25 cellular contexts compared by ENCODE assay signal in the genomic region with DNA sequence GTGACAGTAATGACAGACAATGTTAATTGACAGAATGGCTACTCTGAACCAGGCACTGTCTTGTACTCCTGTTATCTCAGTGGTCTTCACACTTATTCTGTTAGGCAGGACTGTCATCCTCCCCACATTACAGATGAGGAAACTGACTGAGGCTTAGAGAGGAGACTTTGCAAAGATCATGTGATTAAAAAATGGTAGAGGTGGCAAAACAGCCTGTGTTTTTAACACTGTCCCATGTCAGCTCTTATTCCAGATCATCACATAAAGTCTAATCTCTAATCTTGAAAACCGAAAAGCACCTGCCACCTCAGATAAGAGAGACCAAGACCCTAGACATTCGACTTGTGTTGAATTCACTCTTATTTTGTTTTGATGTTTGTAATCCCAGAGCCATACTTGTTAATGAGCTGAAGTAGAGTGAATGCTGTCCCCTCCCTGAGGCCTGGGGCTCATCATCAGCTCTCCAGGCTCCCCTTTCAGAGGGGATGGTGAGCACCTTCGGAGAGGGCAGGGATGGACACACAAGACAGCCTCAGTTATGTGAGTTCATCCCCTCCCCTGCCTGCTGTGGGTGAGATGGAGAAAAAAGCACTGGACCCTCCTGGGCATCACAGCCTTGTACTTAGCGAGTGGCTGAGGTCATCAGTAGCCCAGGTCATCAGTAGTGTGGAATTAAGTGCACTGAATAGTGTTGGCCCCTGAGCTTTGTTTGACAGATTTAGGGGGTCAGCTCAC. TPM values are rescaled to one million over a fixed set of nuclear protein-coding genes. Genes with fewer than 3 reads are reported as not detected.
DNase-seq lines count a peak whose midpoint lies in the region; ATAC-seq, FAIRE-seq and TF ChIP-seq lines count a peak whose summit lies in the region.
"Had no signal": no experiment of that assay in that cellular context is flagged by ENCODE, and none has a peak within 500 bp of the region (broad histone marks: within the 10 kb centered on the region; RNA-seq: fewer than 3 reads in every experiment).

No MANE protein-coding gene starts in this region.

- no peak overlapping the region for H4K91ac ChIP-seq in neuronal stem cell (ENCODE audit: low read depth, low read length, poor library complexity)

- H3K4me1 ChIP-seq in HCT116 (ENCODE audit: control insufficient read depth in 1 of 2, insufficient read depth in 2 of 2, low read length in 2 of 2) = peaks cover 14 to 61% of the 10 kb centered on the region in 2 experiments; a peak in 3 of 4 replicates
- H3K4me1 ChIP-seq in GM12878 (ENCODE audit: control insufficient read depth, insufficient read depth, low read length) = peaks cover 42% of the 10 kb centered on the region
- H3K4me1 ChIP-seq in neuronal stem cell (ENCODE audit: control insufficient read depth in 2 of 2, insufficient read depth in 1 of 2, low read depth in 1 of 2, low read length in 2 of 2) = no peaks in the 10 kb centered on the region
- H3K4me1 ChIP-seq: Peyer's patch had no signal

- no peak overlapping the region for H2BK120ac ChIP-seq in neuronal stem cell (ENCODE audit: low read depth, low read length)

- TF ChIP-seq POLR2A in HCT116 (IDR thresholded peaks at IDR 0.05; ENCODE audit: borderline replicate concordance, extremely low read depth, insufficient read depth, insufficient read length) (no peak), GM12878 (IDR thresholded peaks at IDR 0.05; ENCODE audit: low read depth, low read length) (no peak)

- TF ChIP-seq EP300 in GM12878 (IDR thresholded peaks at IDR 0.05; ENCODE audit: borderline replicate concordance in 1 of 2, control insufficient read depth in 1 of 2, low read depth in 2 of 2, low read length in 2 of 2) = no peak

- H4K20me1 ChIP-seq in HCT116 (ENCODE audit: insufficient read depth) (no peaks in the 10 kb centered on the region), GM12878 (ENCODE audit: control insufficient read depth, insufficient read depth) (no peaks in the 10 kb centered on the region)

- TF ChIP-seq RAD21 in HCT116 (IDR thresholded peaks at IDR 0.05; ENCODE audit: low read depth) (no peak), GM12878 (IDR thresholded peaks at IDR 0.05; ENCODE audit: insufficient read depth, low read depth, low read length) (no peak)

- no peak overlapping the region for H3K4me3 Mint-ChIP-seq in activated CD4-positive, alpha-beta T cell treated with anti-CD3 and anti-CD28 coated beads, Interleukin-2, amount 10 ng/mL, durations not matched to agents 7 days and 5 days
- no peak overlapping the region for H3K4me3 Mint-ChIP-seq in activated CD4-positive, alpha-beta T cell treated with anti-CD3 and anti-CD28 coated beads for 36 hours
- H3K4me3 Mint-ChIP-seq: B cell; stimulated activated memory B cell treated with anti-CD40 and anti-IgM and Interleukin-4, amounts not matched to agents 10 μg/mL and 1 μg/mL and 100 μg/mL, for 72 hours had no signal

- H3K9me2 ChIP-seq in HCT116 (ENCODE audit: insufficient read depth) = no peaks in the 10 kb centered on the region

- H3K14ac ChIP-seq in neuronal stem cell (ENCODE audit: low read length) = peak overlapping the region; percentile 47

- peaks cover 50% of the 10 kb centered on the region for H3K79me2 ChIP-seq in HCT116 (ENCODE audit: insufficient read depth, low read length)
- peaks cover 1% of the 10 kb centered on the region; the same call in 1 of the 2 replicates for H3K79me2 ChIP-seq in GM12878 (ENCODE audit: control insufficient read depth, insufficient read depth, low read length)

- CTCF ChIA-PET in activated CD4-positive, alpha-beta T cell treated with anti-CD3 and anti-CD28 coated beads, Interleukin-2, amount 10 ng/mL, durations not matched to agents 7 days and 5 days (lab: Charles Lee) = interaction anchor here (1.0 to 2.9 kb wide), 4 partner anchors 10 to 119 kb away, joined by 3 to 14 read pairs (median 6); no protein-coding TSS in a partner anchor
- CTCF ChIA-PET in activated CD4-positive, alpha-beta T cell treated with anti-CD3 and anti-CD28 coated beads for 36 hours (lab: Charles Lee) = interaction anchor here (0.6 to 7.7 kb wide), 5 partner anchors 9 to 439 kb away, joined by 3 to 78 read pairs (median 4); no protein-coding TSS in a partner anchor
- CTCF ChIA-PET in HCT116 (lab: Charles Lee) = interaction anchor here (0.7 to 1.2 kb wide), 2 partner anchors 427 to 428 kb away, joined by 3 read pairs; no protein-coding TSS in a partner anchor
- CTCF ChIA-PET in GM12878 (lab: Yijun Ruan, JAX) = interaction anchor here (0.6 to 16.6 kb wide), 7 partner anchors 9 to 478 kb away, joined by 3 to 369 read pairs (median 4); no protein-coding TSS in a partner anchor

- H3K27me3 ChIP-seq in HCT116 (ENCODE audit: insufficient read depth, low read length) = no peaks in the 10 kb centered on the region
- no peaks in the 10 kb centered on the region for H3K27me3 ChIP-seq in GM12878 (replicated peaks in 1 of 2; ENCODE audit: control insufficient read depth in 2 of 2, insufficient read depth in 2 of 2, low read length in 1 of 2)
- no peaks in the 10 kb centered on the region for H3K27me3 ChIP-seq in neuronal stem cell (ENCODE audit: control insufficient read depth in 3 of 3, insufficient read depth in 3 of 3, low read depth in 1 of 3, low read length in 3 of 3)
- H3K27me3 ChIP-seq: heart left ventricle, Peyer's patch, spleen had no signal

- RAD21 ChIA-PET in HCT116 (lab: Charles Lee; ENCODE audit: low non-redundant PET in 1 of 2, low total read pairs in 2 of 2, uncharacterized antibody in 2 of 2, unreplicated experiment in 2 of 2) = interaction anchor here in 1 of 2 experiments (0.6 kb wide), 1 partner anchor 154 kb away, joined by 3 read pairs; no protein-coding TSS in a partner anchor
- RAD21 ChIA-PET in GM12878 (lab: Charles Lee; ENCODE audit: unreplicated experiment) = interaction anchor here (0.6 to 8.0 kb wide), 5 partner anchors 79 to 1337 kb away, joined by 3 to 180 read pairs (median 3); no protein-coding TSS in a partner anchor

- no peak overlapping the region for H4K8ac ChIP-seq in neuronal stem cell (ENCODE audit: low read depth, low read length)

- H3K4me2 ChIP-seq in HCT116 (ENCODE audit: low read length) (no peak overlapping the region), GM12878 (ENCODE audit: control insufficient read depth, insufficient read depth) (no peak overlapping the region), neuronal stem cell (ENCODE audit: insufficient read depth, low read length, poor library complexity, severe bottlenecking) (no peak overlapping the region)

- peaks cover 37% of the 10 kb centered on the region for H3K4me1 Mint-ChIP-seq in activated CD4-positive, alpha-beta T cell treated with anti-CD3 and anti-CD28 coated beads, Interleukin-2, amount 10 ng/mL, durations not matched to agents 7 days and 5 days
- peaks cover 26% of the 10 kb centered on the region for H3K4me1 Mint-ChIP-seq in activated CD4-positive, alpha-beta T cell treated with anti-CD3 and anti-CD28 coated beads for 36 hours

- no peaks in the 10 kb centered on the region for H3K27me3 Mint-ChIP-seq in activated CD4-positive, alpha-beta T cell treated with anti-CD3 and anti-CD28 coated beads, Interleukin-2, amount 10 ng/mL, durations not matched to agents 7 days and 5 days
- no peaks in the 10 kb centered on the region for H3K27me3 Mint-ChIP-seq in activated CD4-positive, alpha-beta T cell treated with anti-CD3 and anti-CD28 coated beads for 36 hours
- H3K27me3 Mint-ChIP-seq: B cell; stimulated activated memory B cell treated with anti-CD40 and anti-IgM and Interleukin-4, amounts not matched to agents 10 μg/mL and 1 μg/mL and 100 μg/mL, for 72 hours had no signal

- H3K36me3 ChIP-seq in HCT116 (ENCODE audit: control insufficient read depth in 1 of 2, insufficient read depth in 2 of 2, low read length in 2 of 2) (peaks cover 0 to 37% of the 10 kb centered on the region in 2 experiments; a peak in 2 of 4 replicates), GM12878 (ENCODE audit: control insufficient read depth in 2 of 2, insufficient read depth in 2 of 2, low read length in 1 of 2) (peaks cover 4 to 8% of the 10 kb centered on the region in 2 experiments), neuronal stem cell (replicated peaks in 1 of 2; ENCODE audit: control insufficient read depth in 2 of 2, insufficient read depth in 2 of 2, low read length in 2 of 2) (peaks cover 9 to 69% of the 10 kb centered on the region in 2 donors)
- H3K36me3 ChIP-seq: heart left ventricle, Peyer's patch had no signal

- SMC1A ChIA-PET in GM12878 (lab: Charles Lee; ENCODE audit: uncharacterized antibody, unreplicated experiment) = interaction anchor here (0.8 to 11.4 kb wide), 5 partner anchors 78 to 480 kb away, joined by 3 to 200 read pairs (median 4); no protein-coding TSS in a partner anchor

- intact Hi-C loops in activated CD4-positive, alpha-beta T cell treated with anti-CD3 and anti-CD28 coated beads for 36 hours (cut with DNase I, micrococcal nuclease) = no loop called here
- intact Hi-C loops in HCT116 (cut with micrococcal nuclease) (loop anchor here (10.0 kb wide), 1 partner anchor 169 kb away; no protein-coding TSS in a partner anchor), GM12878 (cut with micrococcal nuclease; ENCODE audit: unreplicated experiment) (loop anchor here (10.0 kb wide), 1 partner anchor 559 kb away; a partner anchor contains a TSS)

- no peak overlapping the region for H3K4ac ChIP-seq in neuronal stem cell (ENCODE audit: low read length)

- H3K23ac ChIP-seq in neuronal stem cell (ENCODE audit: low read depth, low read length, poor library complexity) = no peak overlapping the region

- no peak overlapping the region for H2BK12ac ChIP-seq in neuronal stem cell (ENCODE audit: low read length)

- no peak overlapping the region for H2BK15ac ChIP-seq in neuronal stem cell (ENCODE audit: low read length)

- H3K4me3 ChIP-seq in HCT116 (replicated peaks in 1 of 2; ENCODE audit: low read depth in 1 of 2, low read length in 2 of 2) (no peak overlapping the region), GM12878 (no peak overlapping the region), neuronal stem cell (ENCODE audit: low read length in 2 of 2) (no peak overlapping the region)
- H3K4me3 ChIP-seq: A549, spleen had no signal

- no peak for TF ChIP-seq CTCF in HCT116 (IDR thresholded peaks at IDR 0.05 in 2 of 3, conservative IDR thresholded peaks at IDR 0.05 in 1 of 3; ENCODE audit: borderline replicate concordance in 1 of 3, insufficient read depth in 1 of 3, low read depth in 2 of 3, low read length in 2 of 3)
- TF ChIP-seq CTCF in GM12878 (IDR thresholded peaks at IDR 0.05 in 2 of 3, conservative IDR thresholded peaks at IDR 0.05 in 1 of 3; ENCODE audit: control insufficient read depth in 2 of 3, extremely low read depth in 1 of 3, insufficient read depth in 1 of 3, low read depth in 3 of 3, low read length in 3 of 3) = no peak

- POLR2A ChIA-PET in activated CD4-positive, alpha-beta T cell treated with anti-CD3 and anti-CD28 coated beads, Interleukin-2, amount 10 ng/mL, durations not matched to agents 7 days and 5 days (lab: Charles Lee) = no interaction called here
- POLR2A ChIA-PET in activated CD4-positive, alpha-beta T cell treated with anti-CD3 and anti-CD28 coated beads for 36 hours (lab: Charles Lee) = no interaction called here
- POLR2A ChIA-PET in HCT116 (lab: Charles Lee) (no interaction called here), GM12878 (lab: Charles Lee) (no interaction called here)

- in situ Hi-C loops in GM12878 (cut with MboI) = no loop called here

- no peak overlapping the region for H2AK5ac ChIP-seq in neuronal stem cell (ENCODE audit: low read depth, low read length)

- BruUV-seq in HCT116 (replicated peaks; lab: Mats Ljungman, UMichigan) (no TSS peak), GM12878 (replicated peaks; lab: Mats Ljungman, UMichigan) (no TSS peak)

- FAIRE-seq in GM12878 (lab: Jason Lieb, UNC) = no peak
- FAIRE-seq: A549, H54 had no signal

- H3K79me1 ChIP-seq in neuronal stem cell (ENCODE audit: low read depth, low read length) = no peaks in the 10 kb centered on the region

- H3K27ac ChIP-seq in HCT116 (ENCODE audit: low read depth, low read length) (no peak overlapping the region), GM12878 (ENCODE audit: control insufficient read depth, insufficient read depth) (peak overlapping the region; percentile 46), neuronal stem cell (replicated peaks; ENCODE audit: low read length) (no peak overlapping the region)
- H3K27ac ChIP-seq: epithelial cell of prostate, Peyer's patch, spleen had no signal

- H2AFZ ChIP-seq in HCT116 (ENCODE audit: low read depth, low read length, poor library complexity, severe bottlenecking) = no peak overlapping the region
- no peak overlapping the region for H2AFZ ChIP-seq in GM12878 (ENCODE audit: control insufficient read depth, low read depth, low read length)
- no peak overlapping the region for H2AFZ ChIP-seq in neuronal stem cell (ENCODE audit: low read length)

- H3K36me3 Mint-ChIP-seq in activated CD4-positive, alpha-beta T cell treated with anti-CD3 and anti-CD28 coated beads, Interleukin-2, amount 10 ng/mL, durations not matched to agents 7 days and 5 days (ENCODE audit: low read depth) = peaks cover 11% of the 10 kb centered on the region
- peaks cover 48% of the 10 kb centered on the region for H3K36me3 Mint-ChIP-seq in activated CD4-positive, alpha-beta T cell treated with anti-CD3 and anti-CD28 coated beads for 36 hours (ENCODE audit: low read depth)

- no peaks in the 10 kb centered on the region for H3K9me3 Mint-ChIP-seq in activated CD4-positive, alpha-beta T cell treated with anti-CD3 and anti-CD28 coated beads, Interleukin-2, amount 10 ng/mL, durations not matched to agents 7 days and 5 days
- H3K9me3 Mint-ChIP-seq in activated CD4-positive, alpha-beta T cell treated with anti-CD3 and anti-CD28 coated beads for 36 hours (ENCODE audit: low read depth) = no peaks in the 10 kb centered on the region
- H3K9me3 Mint-ChIP-seq: stimulated activated memory B cell treated with anti-CD40 and anti-IgM and Interleukin-4, amounts not matched to agents 10 μg/mL and 1 μg/mL and 100 μg/mL, for 72 hours had no signal

- 56% methylated on average over 4 of the region's 4 CpGs for WGBS in GM12878 (ENCODE audit: insufficient coverage, insufficient replicate concordance, low lambda C conversion rate, missing lambda C conversion rate)
- no CpG with 5 or more reads among the region's 4 CpGs for WGBS in neuronal stem cell (ENCODE audit: extremely low coverage in 2 of 2, insufficient read length in 2 of 2, insufficient replicate concordance in 1 of 2), 2 donors

- no peak for DNase-seq in activated CD4-positive, alpha-beta T cell treated with anti-CD3 and anti-CD28 coated beads, Interleukin-2, amount 10 ng/mL, durations not matched to agents 7 days and 5 days
- DNase-seq in activated CD4-positive, alpha-beta T cell treated with anti-CD3 and anti-CD28 coated beads for 36 hours = no peak
- DNase-seq in HCT116 (ENCODE audit: low read depth, low spot score) (no peak), GM12878 (ENCODE audit: low read depth, low spot score) (no peak), neuronal stem cell (ENCODE audit: low spot score) (no peak), NCI-H1694 treated with DMSO at 0.1 percent for 48 hours (lab: John Stamatoyannopoulos, UW) (no peak)
- DNase-seq: activated CD4-positive, alpha-beta T cell treated with anti-CD3 and anti-CD28 coated beads for 48 hours; activated effector memory CD4-positive, alpha-beta T cell treated with Interleukin-2 at 50 U/mL for 16 hours; COR-L47; DMS79 treated with DMSO at 0.1 percent for 48 hours; heart left ventricle; left colon; mesendoderm; NK-92 treated with Interleukin-12 subunit alpha and Interleukin-12 subunit beta, amount 100 ng/mL, for 24 hours; Peyer's patch; retina; spleen; stimulated activated CD4-positive, alpha-beta T cell treated with anti-CD3 and anti-CD28 coated beads, Interleukin-2, amount 100 ng/mL, for 48 hours had no signal

- H3K9me3 ChIP-seq in HCT116 (ENCODE audit: control insufficient read depth in 1 of 2, insufficient read depth in 1 of 2, low read depth in 1 of 2, low read length in 2 of 2) = no peaks in the 10 kb centered on the region
- H3K9me3 ChIP-seq in GM12878 (replicated peaks; ENCODE audit: control insufficient read depth, insufficient read depth, low read length) = no peaks in the 10 kb centered on the region
- H3K9me3 ChIP-seq in neuronal stem cell (replicated peaks in 1 of 2; ENCODE audit: control insufficient read depth in 2 of 2, insufficient read depth in 1 of 2, low read depth in 1 of 2, low read length in 2 of 2) = no peaks in the 10 kb centered on the region
- H3K9me3 ChIP-seq: A549, heart left ventricle, Peyer's patch, spleen had no signal

- peak overlapping the region; percentile 49 for H3K18ac ChIP-seq in neuronal stem cell (ENCODE audit: low read length)

- 0 out of 2 replicates have a peak overlapping the region, but pooled peaks have one; percentile 0 for H3K9ac ChIP-seq in HCT116 (ENCODE audit: low read length)
- H3K9ac ChIP-seq in GM12878 (ENCODE audit: control insufficient read depth, insufficient read depth, low read length) = no peak overlapping the region
- H3K9ac ChIP-seq in neuronal stem cell (ENCODE audit: low read depth, low read length, poor library complexity) = no peak overlapping the region

- no peak overlapping the region for H2BK5ac ChIP-seq in neuronal stem cell (ENCODE audit: low read length)

- peak overlapping the region; percentile 85 for H3K27ac Mint-ChIP-seq in activated CD4-positive, alpha-beta T cell treated with anti-CD3 and anti-CD28 coated beads, Interleukin-2, amount 10 ng/mL, durations not matched to agents 7 days and 5 days
- H3K27ac Mint-ChIP-seq in activated CD4-positive, alpha-beta T cell treated with anti-CD3 and anti-CD28 coated beads for 36 hours = no peak overlapping the region
- H3K27ac Mint-ChIP-seq: B cell; stimulated activated memory B cell treated with anti-CD40 and anti-IgM and Interleukin-4, amounts not matched to agents 10 μg/mL and 1 μg/mL and 100 μg/mL, for 72 hours had no signal

- ATAC-seq in activated CD4-positive, alpha-beta T cell treated with anti-CD3 and anti-CD28 coated beads for 36 hours = no peak
- no peak for ATAC-seq in HCT116
- no peak for ATAC-seq in GM12878
- no peak for ATAC-seq in esophagus mucosa
- no peak for ATAC-seq in HG03442 (IDR thresholded peaks at IDR 0.05; ENCODE audit: unreplicated experiment)

RNA-seq across cellular contexts. Expression of a gene that starts 30.6 kb away (rescaled TPM):
- total RNA-seq in activated CD4-positive, alpha-beta T cell treated with anti-CD3 and anti-CD28 coated beads, Interleukin-2, amount 10 ng/mL, durations not matched to agents 7 days and 5 days = 10 to 100 TPM; 34.9 to 40.6 TPM
- total RNA-seq in activated CD4-positive, alpha-beta T cell treated with anti-CD3 and anti-CD28 coated beads for 36 hours = 100 to 1,000 TPM; 103 to 129 TPM
- 127 TPM for total RNA-seq in HCT116 (2021; ENCODE audit: unreplicated experiment)
- polyA plus RNA-seq in HCT116 (2012) = 86.6 and 93.8 TPM in 2 replicates
- 80.7 and 85.3 TPM in 2 replicates for total RNA-seq in GM12878 (2013; cell fraction: nucleolus; rRNA removed)
- 23.0 and 24.3 TPM in 2 replicates for total RNA-seq in GM12878 (2014; rRNA removed)
- total RNA-seq in GM12878 (2014; rRNA removed; fragmentation: Illumina TruSeq; extraction: Trizol) = 30.9 and 32.3 TPM in 2 replicates
- total RNA-seq in GM12878 (2021) = 69.1 and 75.5 TPM in 2 replicates
- 22.1 TPM for polyA plus RNA-seq in GM12878 (2011; ENCODE audit: low read depth)
- 48.1 and 62.7 TPM in 2 replicates for polyA plus RNA-seq in GM12878 (2011; rRNA removed)
- 30.8 and 36.2 TPM in 2 replicates for polyA plus RNA-seq in GM12878 (2011; cell fraction: cytosol; rRNA removed)
- 32.6 and 39.7 TPM in 2 replicates for polyA plus RNA-seq in GM12878 (2011; cell fraction: nucleus; rRNA removed)
- polyA plus RNA-seq in GM12878 (2012) = 27.5 and 36.5 TPM in 2 replicates
- polyA plus RNA-seq in GM12878 (2014; fragmentation: Illumina TruSeq; extraction: Trizol) = 39.0 and 39.5 TPM in 2 replicates
- 10 to 100 TPM; 15.6 to 21.8 TPM for polyA plus RNA-seq in GM12878 (2014; fragmentation: Nextera tagmentation; extraction: Ambion mirVana)
- polyA plus RNA-seq in GM12878 (2014; rRNA removed) = 25.2 and 27.8 TPM in 2 replicates
- polyA plus RNA-seq in GM12878 (2016; fragmentation: Nextera tagmentation; extraction: Ambion mirVana) = 10 to 100 TPM; 11.7 to 46.7 TPM
- polyA minus RNA-seq in GM12878 (2011; rRNA and poly(A)+ RNA removed) = 46.3 and 55.4 TPM in 2 replicates
- polyA minus RNA-seq in GM12878 (2011; cell fraction: cytosol; rRNA and poly(A)+ RNA removed) = 14.4 and 20.5 TPM in 2 replicates
- polyA minus RNA-seq in GM12878 (2011; cell fraction: nucleus; rRNA and poly(A)+ RNA removed) = 33.1 and 50.9 TPM in 2 replicates
- 18.4 TPM for polyA plus RNA-seq in neuronal stem cell (2013, experiment 1 of 2)
- polyA plus RNA-seq in neuronal stem cell (2013, experiment 2 of 2) = 17.5 TPM
- total RNA-seq in esophagus mucosa = 20.3 TPM

Comparison
In these comparisons a context has a peak if more than half of its experiments do, and no peak if none do; other contexts are left out.
1. intact Hi-C loops: an anchor here in HCT116 (10.0 kb wide) and GM12878 (10.0 kb wide); none called in activated CD4-positive, alpha-beta T cell treated with anti-CD3 and anti-CD28 coated beads for 36 hours.